In the genomic region with DNA sequence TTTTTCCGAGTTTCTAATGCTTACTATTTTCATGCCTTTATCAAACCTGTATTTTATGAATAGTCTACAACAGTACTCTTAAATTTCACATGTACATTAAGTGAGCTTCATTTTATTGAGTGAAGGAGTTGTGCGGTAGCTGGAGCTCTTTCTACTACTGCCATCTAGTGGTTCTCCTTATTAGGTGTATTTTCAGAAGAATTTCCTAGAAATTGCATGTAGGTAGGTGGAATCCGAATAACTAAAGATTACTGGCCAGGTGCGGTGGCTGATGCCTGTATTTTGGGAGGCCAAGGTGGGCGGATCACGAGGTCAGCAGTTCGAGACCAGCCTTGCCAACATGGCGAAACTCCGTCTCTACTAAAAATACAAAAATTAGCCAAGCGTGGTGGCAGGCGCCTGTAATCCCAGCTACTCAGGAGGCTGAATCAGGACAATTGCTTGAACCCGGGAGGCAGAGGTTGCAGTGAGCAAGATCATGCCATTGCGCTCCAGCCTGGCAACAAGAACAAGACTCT, we compare ENCODE assay signal across 8 cellular contexts.
DNase-seq lines count a peak whose midpoint lies in the region; ATAC-seq, FAIRE-seq and TF ChIP-seq lines count a peak whose summit lies in the region.

No MANE protein-coding gene starts in this region.

- peaks cover 16% of the 10 kb centered on the region for H3K4me1 Mint-ChIP-seq in stimulated activated naive CD8-positive, alpha-beta T cell treated with anti-CD3 and anti-CD28 coated beads, Interleukin-15, amount 100 ng/mL, for 72 hours

- TF ChIP-seq CTCF in astrocyte of the spinal cord (IDR thresholded peaks at IDR 0.05; ENCODE audit: low read depth, low read length) = peak; percentile 56

- DNase-seq in DMS 273 (lab: John Stamatoyannopoulos, UW; ENCODE audit: unreplicated experiment) (peak; percentile 82), GM19239 (ENCODE audit: insufficient read length, low spot score) (peak; percentile 15), NCI-H69 (lab: John Stamatoyannopoulos, UW) (peak; percentile 76), astrocyte of the spinal cord (ENCODE audit: low read depth, low spot score) (peak; percentile 63), iPS-NIHi7 (ENCODE audit: extremely low spot score) (peak; percentile 69)
- DNase-seq in stimulated activated naive CD8-positive, alpha-beta T cell treated with anti-CD3 and anti-CD28 coated beads, Interleukin-15, amount 100 ng/mL, for 72 hours = peak in 1 of 2 donors; percentile 29
- no peak for DNase-seq in activated CD4-positive, CD25-positive, alpha-beta regulatory T cell (lab: John Stamatoyannopoulos, UW)

- H3K9me3 Mint-ChIP-seq in stimulated activated naive CD8-positive, alpha-beta T cell treated with anti-CD3 and anti-CD28 coated beads, Interleukin-15, amount 100 ng/mL, for 72 hours = no peaks in the 10 kb centered on the region

- in situ Hi-C loops in astrocyte of the spinal cord (cut with HindIII; ENCODE audit: low sequenced_read_pairs) = no loop called here

- peak overlapping the region; percentile 51 to 62 for H3K4me3 Mint-ChIP-seq in stimulated activated naive CD8-positive, alpha-beta T cell treated with anti-CD3 and anti-CD28 coated beads, Interleukin-15, amount 100 ng/mL, for 72 hours

- ATAC-seq in HG03565 (IDR thresholded peaks at IDR 0.05; ENCODE audit: unreplicated experiment) = peak; percentile 70
- peak; percentile 66 for ATAC-seq in stimulated activated naive CD8-positive, alpha-beta T cell treated with anti-CD3 and anti-CD28 coated beads, Interleukin-15, amount 100 ng/mL, for 72 hours

- H3K27ac Mint-ChIP-seq in stimulated activated naive CD8-positive, alpha-beta T cell treated with anti-CD3 and anti-CD28 coated beads, Interleukin-15, amount 100 ng/mL, for 72 hours = peak overlapping the region; percentile 75 to 83

- no peaks in the 10 kb centered on the region for H3K27me3 Mint-ChIP-seq in stimulated activated naive CD8-positive, alpha-beta T cell treated with anti-CD3 and anti-CD28 coated beads, Interleukin-15, amount 100 ng/mL, for 72 hours

- peak; percentile 48 for FAIRE-seq in GM19239 (lab: Jason Lieb, UNC)

- H3K4me3 ChIP-seq in astrocyte of the spinal cord (ENCODE audit: low read depth, low read length) = no peak overlapping the region

Comparison
In these comparisons a context has a peak if more than half of its experiments do, and no peak if none do; other contexts are left out.
1. DNase-seq: peak in DMS 273 (single experiment), GM19239 (single experiment), NCI-H69 (single experiment), astrocyte of the spinal cord (single experiment) and iPS-NIHi7 (single experiment); none in activated CD4-positive, CD25-positive, alpha-beta regulatory T cell (0 of 4).